16 cellular contexts compared by ENCODE assay signal in genomic region chr1:180565472-180565871, GRCh38. TPM values are rescaled to one million over a fixed set of nuclear protein-coding genes. Genes with fewer than 3 reads are reported as not detected.
DNase-seq lines count a peak whose midpoint lies in the region; ATAC-seq and TF ChIP-seq lines count a peak whose summit lies in the region.
"Had no signal": no experiment of that assay in that cellular context is flagged by ENCODE, and none has a peak within 500 bp of the region (broad histone marks: within the 10 kb centered on the region; RNA-seq: fewer than 3 reads in every experiment).

No MANE protein-coding gene starts in this region.

- H3K9me2 ChIP-seq in PC-9 (ENCODE audit: insufficient read depth) = no peaks in the 10 kb centered on the region

- H3K4me2 ChIP-seq in PC-9 = no peak overlapping the region

- BruUV-seq in PC-9 (replicated peaks; lab: Mats Ljungman, UMichigan) = no TSS peak

- no peaks in the 10 kb centered on the region for H3K36me3 Mint-ChIP-seq in brain

- no peaks in the 10 kb centered on the region for H3F3A ChIP-seq in PC-9 (ENCODE audit: insufficient read depth, low read depth)

- peaks cover 46% of the 10 kb centered on the region for H3K4me1 Mint-ChIP-seq in brain

- CTCF ChIA-PET in PC-9 (lab: Charles Lee) = no interaction called here

- ATAC-seq in right cardiac atrium (no peak), left ventricle myocardium superior (no peak), psoas muscle (no peak)
- ATAC-seq: HepG2 had no signal

- H3K4me3 ChIP-seq in right cardiac atrium (ENCODE audit: low read length) (peak overlapping the region; percentile 21), psoas muscle (peak overlapping the region; percentile 29), PC-9 (no peak overlapping the region)
- H3K4me3 ChIP-seq: GM23248, HAP-1 had no signal

- H2AFZ ChIP-seq in PC-9 = no peak overlapping the region
- H2AFZ ChIP-seq: GM23248 had no signal

- H3K4me1 ChIP-seq in right cardiac atrium (ENCODE audit: control insufficient read depth, insufficient read depth, low read length) (peaks cover 9% of the 10 kb centered on the region), psoas muscle (peaks cover 4% of the 10 kb centered on the region), PC-9 (replicated peaks; ENCODE audit: insufficient read depth) (peaks cover 8% of the 10 kb centered on the region; the same call in 1 of the 2 replicates)
- H3K4me1 ChIP-seq: HAP-1 had no signal

- TF ChIP-seq CTCF in brain (conservative IDR thresholded peaks at IDR 0.05) = no peak
- no peak for TF ChIP-seq CTCF in psoas muscle (IDR thresholded peaks at IDR 0.05)
- TF ChIP-seq CTCF in PC-9 (conservative IDR thresholded peaks at IDR 0.05) = no peak

- intact Hi-C loops in right cardiac atrium (cut with DNase I) (no loop called here), left ventricle myocardium superior (cut with micrococcal nuclease) (no loop called here), psoas muscle (cut with DNase I) (no loop called here), PC-9 (cut with micrococcal nuclease; ENCODE audit: unreplicated experiment) (no loop called here)

- no peaks in the 10 kb centered on the region for H4K20me1 ChIP-seq in PC-9 (ENCODE audit: insufficient read depth)

- no peaks in the 10 kb centered on the region for H3K27me3 Mint-ChIP-seq in brain

- peak overlapping the region in 3 of 5 experiments; percentile 4 to 37 (median 33) for H3K27ac Mint-ChIP-seq in brain
- H3K27ac Mint-ChIP-seq: CD4-positive, alpha-beta T cell had no signal

- H3K36me3 ChIP-seq in psoas muscle (ENCODE audit: insufficient read depth in 1 of 2, low read depth in 1 of 2) = no peaks in the 10 kb centered on the region
- no peaks in the 10 kb centered on the region for H3K36me3 ChIP-seq in PC-9 (ENCODE audit: low read depth)
- H3K36me3 ChIP-seq: BE2C, HAP-1 had no signal

- 56% methylated on average over 4 of the region's 4 CpGs for WGBS in right cardiac atrium
- 54 to 81% (median 66%) methylated on average over 4 of the region's 4 CpGs for WGBS in psoas muscle, 3 donors

- H3K9me3 ChIP-seq in right cardiac atrium (ENCODE audit: control insufficient read depth, low read length) = no peaks in the 10 kb centered on the region
- no peaks in the 10 kb centered on the region for H3K9me3 ChIP-seq in psoas muscle
- H3K9me3 ChIP-seq in PC-9 (ENCODE audit: insufficient read depth, low read depth) = no peaks in the 10 kb centered on the region
- H3K9me3 ChIP-seq: BE2C, Caco-2, HAP-1 had no signal

- POLR2A ChIA-PET in PC-9 (lab: Charles Lee; ENCODE audit: unreplicated experiment) = no interaction called here

- no peaks in the 10 kb centered on the region for H3K79me2 ChIP-seq in PC-9 (ENCODE audit: low read depth)

- no peak overlapping the region for H3K4me3 Mint-ChIP-seq in brain
- H3K4me3 Mint-ChIP-seq: CD4-positive, alpha-beta T cell had no signal

- H3K9me3 Mint-ChIP-seq in brain = peaks cover 0 to 6% (median 0%) of the 10 kb centered on the region in 5 experiments
- H3K9me3 Mint-ChIP-seq: CD4-positive, alpha-beta T cell had no signal

- H3K27me3 ChIP-seq in right cardiac atrium (ENCODE audit: control insufficient read depth, insufficient read depth) (no peaks in the 10 kb centered on the region), psoas muscle (ENCODE audit: insufficient read depth in 3 of 3, low read length in 2 of 3) (no peaks in the 10 kb centered on the region), PC-9 (ENCODE audit: insufficient read depth, low read depth) (no peaks in the 10 kb centered on the region)
- H3K27me3 ChIP-seq: BE2C had no signal

- DNase-seq in right cardiac atrium (no peak), left ventricle myocardium superior (no peak), psoas muscle (no peak), cerebellum (ENCODE audit: low spot score) (no peak), NCI-H82 treated with DMSO at 0.1 percent for 48 hours (lab: John Stamatoyannopoulos, UW; ENCODE audit: unreplicated experiment) (no peak), PC-9 (no peak)
- DNase-seq: ACHN; BE2C; C1 segment of cervical spinal cord; Caco-2; CD4-positive, alpha-beta T cell; GM23248 had no signal

- H3K27ac ChIP-seq in right cardiac atrium (ENCODE audit: low read length) = peak overlapping the region; percentile 55
- no peak overlapping the region for H3K27ac ChIP-seq in psoas muscle
- H3K27ac ChIP-seq in PC-9 = no peak overlapping the region
- H3K27ac ChIP-seq: GM23248 had no signal

RNA-seq across cellular contexts. Expression of gene OVAAL, which starts 6.7 kb away (rescaled TPM):
- total RNA-seq in right cardiac atrium (under 1 TPM; 0.39 to 0.69 (median 0.43) TPM), left ventricle myocardium superior (1.5 TPM), psoas muscle (not detected), cerebellum (not detected), PC-9 (2021) (not detected in 2 replicates)
- polyA plus RNA-seq in right cardiac atrium (1.7 TPM), brain (ENCODE audit: insufficient read depth, low read depth, low replicate concordance) (not detected), psoas muscle (under 1 TPM in 1 of 3 donors, not detected in 2; 0.04 TPM)
- total RNA-seq: Caco-2; CD4-positive, alpha-beta T cell; GM23248; H4; HepG2 had no signal
- polyA plus RNA-seq: GM23248 had no signal
